8 cellular contexts compared by ENCODE assay signal in the genomic region with DNA sequence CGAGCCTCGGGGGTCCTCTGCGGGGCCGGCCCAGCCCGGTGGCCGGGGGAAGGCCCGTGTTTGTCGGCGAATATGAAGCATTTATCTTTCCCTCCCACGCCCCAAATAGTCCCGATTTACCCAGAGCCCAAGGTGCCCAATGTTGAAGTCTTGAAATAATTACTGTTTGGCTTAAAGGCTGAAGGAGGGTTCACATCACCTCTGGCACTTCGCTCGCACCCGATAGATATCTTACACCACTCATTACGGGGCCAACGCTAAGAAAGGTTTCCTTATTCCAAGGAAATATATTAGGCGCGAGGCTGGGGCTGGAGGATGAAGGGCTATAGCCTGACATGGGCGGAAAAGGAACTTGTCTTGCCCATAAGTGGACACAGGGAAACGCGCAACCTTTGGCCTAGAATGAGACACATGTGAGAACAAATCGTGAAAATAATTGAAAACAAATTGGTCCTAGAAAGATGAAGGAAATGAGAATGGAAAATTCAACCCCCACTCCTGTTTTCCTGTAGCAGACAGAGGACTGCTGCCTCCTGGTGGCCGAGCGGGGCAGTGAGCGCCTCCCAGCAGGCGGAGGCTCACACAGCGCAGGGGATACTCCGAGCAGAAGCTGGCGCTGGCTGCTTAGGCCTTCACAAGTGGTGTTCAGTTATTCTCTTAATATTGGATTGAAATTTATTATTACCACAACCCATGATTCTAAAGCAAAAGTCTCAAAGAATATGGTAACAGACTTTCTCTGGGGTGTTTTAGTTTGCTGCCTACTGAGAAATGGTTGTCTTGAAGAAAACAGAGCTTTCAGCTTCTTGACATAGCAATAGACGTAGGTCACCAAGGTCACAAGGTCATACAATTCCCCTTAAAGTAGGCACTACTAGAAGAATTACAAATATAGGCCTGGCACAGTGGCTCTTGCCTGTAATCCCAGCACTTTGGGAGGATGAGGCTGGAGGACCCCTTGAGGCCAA. TPM values are rescaled to one million over a fixed set of nuclear protein-coding genes. Genes with fewer than 3 reads are reported as not detected.
DNase-seq lines count a peak whose midpoint lies in the region; ATAC-seq and TF ChIP-seq lines count a peak whose summit lies in the region.

No MANE protein-coding gene starts in this region.

- ATAC-seq in HG03039 (IDR thresholded peaks at IDR 0.05; ENCODE audit: unreplicated experiment) (peak; percentile 61), left lung (peak; percentile 96), HG03097 (IDR thresholded peaks at IDR 0.05; ENCODE audit: low FRiP score, unreplicated experiment) (no peak)

- peaks cover 0 to 17% of the 10 kb centered on the region in 2 donors for H3K27me3 ChIP-seq in left lung

- H3K4me1 ChIP-seq in left lung = peaks cover 0 to 12% of the 10 kb centered on the region in 2 donors

- intact Hi-C loops in left lung (cut with DNase I) = no loop called here

- peak; percentile 98 to 100 for TF ChIP-seq CTCF in left lung (IDR thresholded peaks at IDR 0.05)

- H3K9me3 ChIP-seq in left lung = no peaks in the 10 kb centered on the region

- no peaks in the 10 kb centered on the region for H3K36me3 ChIP-seq in left lung

- DNase-seq in GF-D8 (lab: John Stamatoyannopoulos, UW) = peak; percentile 36
- DNase-seq in NCI-H460 (ENCODE audit: extremely low read depth, low read depth) = peak; percentile 49
- DNase-seq in activated CD4-positive, alpha-beta T cell treated with anti-CD3 and anti-CD28 coated beads, Interleukin-2, amount 50 U/mL, for 4 hours = peak; percentile 81 to 84
- DNase-seq in dermis blood vessel endothelial cell = peak; percentile 88
- DNase-seq in left lung = peak; percentile 84 to 94
- peak; percentile 78 for DNase-seq in stimulated activated CD4-positive, alpha-beta T cell treated with anti-CD3 and anti-CD28 coated beads, Interleukin-1b, Interleukin-23, amount 100 ng/mL, for 48 hours

- H3K4me3 ChIP-seq in left lung = peak overlapping the region; percentile 58 to 69

- peak overlapping the region in 1 of 2 donors; percentile 55 for H3K27ac ChIP-seq in left lung

RNA-seq across cellular contexts. Expression of gene CCL21, which starts 7.9 kb away (rescaled TPM):
- not detected in 2 replicates for total RNA-seq in NCI-H460 (2014; rRNA removed; shearing (Covaris generic))
- not detected in 2 replicates for polyA plus RNA-seq in NCI-H460 (2014; cell fraction: nucleus; rRNA removed)
- total RNA-seq in dermis blood vessel endothelial cell (1.4 and 2.5 TPM in 2 replicates), left lung (100 to 1,000 TPM in 1 of 2 donors, 10 to 100 TPM in 1; 39.1 to 136 TPM)

RNA-seq across cellular contexts. Expression of gene CCL19, which starts 11.0 kb away (rescaled TPM):
- total RNA-seq in NCI-H460 (2014; rRNA removed; shearing (Covaris generic)) = not detected in 2 replicates
- polyA plus RNA-seq in NCI-H460 (2014; cell fraction: nucleus; rRNA removed) = not detected in 2 replicates
- total RNA-seq in dermis blood vessel endothelial cell = not detected in 2 replicates
- total RNA-seq in left lung = 10 to 100 TPM in 1 of 2 donors, 1 to 10 TPM in 1; 1.2 to 36.3 TPM

RNA-seq across cellular contexts. Expression of gene CCL27, which starts 39.6 kb away (rescaled TPM):
- total RNA-seq in NCI-H460 (2014; rRNA removed; shearing (Covaris generic)) = 0.47 TPM in 1 of 2 replicates, not detected in the other
- polyA plus RNA-seq in NCI-H460 (2014; cell fraction: nucleus; rRNA removed) = 0.58 TPM in 1 of 2 replicates, not detected in the other
- total RNA-seq in dermis blood vessel endothelial cell (not detected in 2 replicates), left lung (under 1 TPM in 1 of 2 donors, not detected in 1; 0.67 TPM)

RNA-seq across cellular contexts. Expression of gene IL11RA, which starts 50.1 kb away (rescaled TPM):
- total RNA-seq in NCI-H460 (2014; rRNA removed; shearing (Covaris generic)) = 2.2 and 3.3 TPM in 2 replicates
- 30.8 and 36.3 TPM in 2 replicates for polyA plus RNA-seq in NCI-H460 (2014; cell fraction: nucleus; rRNA removed)
- total RNA-seq in dermis blood vessel endothelial cell (7.0 and 10.4 TPM in 2 replicates), left lung (10 to 100 TPM; 13.8 to 17.6 TPM)

RNA-seq across cellular contexts. Expression of gene GALT, which starts 55.6 kb away (rescaled TPM):
- total RNA-seq in NCI-H460 (2014; rRNA removed; shearing (Covaris generic)) = 14.0 and 16.0 TPM in 2 replicates
- 54.3 and 58.4 TPM in 2 replicates for polyA plus RNA-seq in NCI-H460 (2014; cell fraction: nucleus; rRNA removed)
- total RNA-seq in dermis blood vessel endothelial cell (36.8 and 45.3 TPM in 2 replicates), left lung (10 to 100 TPM; 42.8 to 44.0 TPM)

Comparison
In these comparisons a context has a peak if more than half of its experiments do, and no peak if none do; other contexts are left out.
1. DNase-seq: peak in every context shown above with its lines; median percentile 89 in left lung; 88 in dermis blood vessel endothelial cell; 82 in activated CD4-positive, alpha-beta T cell treated with anti-CD3 and anti-CD28 coated beads, Interleukin-2, amount 50 U/mL, for 4 hours; 78 in stimulated activated CD4-positive, alpha-beta T cell treated with anti-CD3 and anti-CD28 coated beads, Interleukin-1b, Interleukin-23, amount 100 ng/mL, for 48 hours; 49 in NCI-H460; 36 in GF-D8.
2. RNA of gene CCL21, which starts 7.9 kb away (total RNA-seq): 39.1 to 136 TPM in left lung; 1.4 to 2.5 TPM in dermis blood vessel endothelial cell and not detected in NCI-H460; every median in the first group is over 10 times any median in the second.